8 cellular contexts compared by ENCODE assay signal in genomic region chr13:20127263-20127562, GRCh38. TPM values are rescaled to one million over a fixed set of nuclear protein-coding genes. Genes with fewer than 3 reads are reported as not detected.
A peak's percentile ranks its signal among the peaks of the same experiment; 100 is the strongest.
DNase-seq lines count a peak whose midpoint lies in the region; ATAC-seq lines count a peak whose summit lies in the region.

No MANE protein-coding gene starts in this region.

- H3K4me1 Mint-ChIP-seq in activated naive CD4-positive, alpha-beta T cell treated with anti-CD3 and anti-CD28 coated beads for 36 hours (ENCODE audit: low read depth): no peaks in the 10 kb centered on the region
- H3K4me1 Mint-ChIP-seq in T-cell: peaks cover 0 to 8% (median 5%) of the 10 kb centered on the region in 3 donors

- H3K27ac Mint-ChIP-seq in activated naive CD4-positive, alpha-beta T cell treated with anti-CD3 and anti-CD28 coated beads for 36 hours: no peak overlapping the region
- H3K27ac Mint-ChIP-seq in T-cell: no peak overlapping the region

- CTCF ChIA-PET in activated naive CD4-positive, alpha-beta T cell treated with anti-CD3 and anti-CD28 coated beads for 36 hours (lab: Charles Lee): interaction anchor here (0.7 to 2.5 kb wide), 11 partner anchors 9 to 141 kb away, joined by 3 to 15 read pairs (median 5); no protein-coding TSS in a partner anchor
- CTCF ChIA-PET in T-cell (lab: Charles Lee): interaction anchor here (0.6 to 2.0 kb wide), 8 partner anchors 8 to 1935 kb away, joined by 3 to 6 read pairs (median 4); no protein-coding TSS in a partner anchor

- peak; percentile 28 for DNase-seq in activated naive CD4-positive, alpha-beta T cell treated with anti-CD3 and anti-CD28 coated beads for 36 hours
- no peak for DNase-seq in activated naive CD4-positive, alpha-beta T cell treated with Interleukin-2 at 50 U/mL for 16 hours
- DNase-seq in T-cell (peak in 1 of 34 experiments; percentile 6), Right ventricle myocardium superior (no peak), retina (no peak), LoVo (ENCODE audit: low spot score) (no peak)

- peak overlapping the region; percentile 70 to 82 (median 80) for H3K4me3 ChIP-seq in skeletal muscle tissue (ENCODE audit: low read length in 3 of 3)

- no peaks in the 10 kb centered on the region for H3K36me3 ChIP-seq in skeletal muscle tissue (ENCODE audit: control insufficient read depth in 3 of 3, insufficient read depth in 3 of 3, low read length in 3 of 3)

- intact Hi-C loops in activated naive CD4-positive, alpha-beta T cell treated with anti-CD3 and anti-CD28 coated beads for 36 hours (cut with micrococcal nuclease): loop anchor here (1.0 to 2.0 kb wide), 3 partner anchors 8 to 168 kb away; partner anchors contain the start of gene ZMYM2
- intact Hi-C loops in Right ventricle myocardium superior (cut with DNase I): loop anchor here (5.0 kb wide), 1 partner anchor 35 kb away; the partner anchor contains the start of gene GJA3

- peaks cover 14 to 30% (median 24%) of the 10 kb centered on the region in 3 donors for H3K4me1 ChIP-seq in skeletal muscle tissue (ENCODE audit: control insufficient read depth in 3 of 3, insufficient read depth in 3 of 3, low read length in 3 of 3)

- peaks cover 2 to 8% (median 6%) of the 10 kb centered on the region in 3 donors for H3K27me3 ChIP-seq in skeletal muscle tissue (ENCODE audit: control insufficient read depth in 3 of 3, insufficient read depth in 3 of 3, low read length in 3 of 3)

- peak overlapping the region; percentile 56 for H3K4me3 Mint-ChIP-seq in activated naive CD4-positive, alpha-beta T cell treated with anti-CD3 and anti-CD28 coated beads for 36 hours
- peak overlapping the region; percentile 61 to 62 (median 62) for H3K4me3 Mint-ChIP-seq in T-cell

- H3K9me3 Mint-ChIP-seq in activated naive CD4-positive, alpha-beta T cell treated with anti-CD3 and anti-CD28 coated beads for 36 hours: no peaks in the 10 kb centered on the region
- H3K9me3 Mint-ChIP-seq in T-cell: no peaks in the 10 kb centered on the region

- no peaks in the 10 kb centered on the region for H3K36me3 Mint-ChIP-seq in activated naive CD4-positive, alpha-beta T cell treated with anti-CD3 and anti-CD28 coated beads for 36 hours (ENCODE audit: low read depth)
- H3K36me3 Mint-ChIP-seq in T-cell: no peaks in the 10 kb centered on the region

- no peaks in the 10 kb centered on the region for H3K9me3 ChIP-seq in skeletal muscle tissue (ENCODE audit: control insufficient read depth in 3 of 3, low read length in 3 of 3)

- H3K9ac ChIP-seq in skeletal muscle tissue (ENCODE audit: low read depth in 1 of 3, low read length in 3 of 3): peak overlapping the region in 2 of 3 donors; percentile 81 to 89

- peaks cover 22% of the 10 kb centered on the region for H3K27me3 Mint-ChIP-seq in activated naive CD4-positive, alpha-beta T cell treated with anti-CD3 and anti-CD28 coated beads for 36 hours (ENCODE audit: low read depth)
- peaks cover 4 to 25% of the 10 kb centered on the region in 2 donors for H3K27me3 Mint-ChIP-seq in T-cell

- H3K27ac ChIP-seq in skeletal muscle tissue (ENCODE audit: low read depth, low read length): peak overlapping the region; percentile 87

- ATAC-seq in T-cell (replicated peaks in 1 of 4): peak in 3 of 4 experiments; percentile 10 to 54 (median 24)
- peak; percentile 14 for ATAC-seq in Right ventricle myocardium superior (ENCODE audit: poor library complexity)
- no peak for ATAC-seq in GM21526 (IDR thresholded peaks at IDR 0.05; ENCODE audit: low FRiP score, unreplicated experiment)

- POLR2A ChIA-PET in T-cell (lab: Charles Lee): interaction anchor here (0.6 to 0.7 kb wide), 4 partner anchors 21 to 298 kb away, joined by 4 to 11 read pairs (median 4); no protein-coding TSS in a partner anchor

RNA-seq across cellular contexts. Expression of gene GJA3, which starts 33.6 kb away (rescaled TPM):
- under 1 TPM; 0.05 to 0.10 TPM for total RNA-seq in activated naive CD4-positive, alpha-beta T cell treated with anti-CD3 and anti-CD28 coated beads for 36 hours
- total RNA-seq in T-cell: under 1 TPM; 0.10 to 0.93 (median 0.42) TPM
- total RNA-seq in Right ventricle myocardium superior: 13.9 TPM
- 2.1 TPM for total RNA-seq in skeletal muscle tissue
